1 cellular context compared by ENCODE assay signal in genomic region chr19:1247747-1248453, GRCh38.
A peak's percentile ranks its signal among the peaks of the same experiment; 100 is the strongest.
TF ChIP-seq lines count a peak whose summit lies in the region.

No MANE protein-coding gene starts in this region.

TF ChIP-seq in K562, 482 proteins besides CTCF, POLR2A, EP300 and RAD21 (continued from another document and continues in another):
- TF ChIP-seq ZNF140 (CRISPR knock-in tag; IDR thresholded peaks at IDR 0.05) (no peak), KLF13 (tag; IDR thresholded peaks at IDR 0.05; ENCODE audit: borderline replicate concordance, low read depth) (peak; percentile 97), CBX2 (IDR thresholded peaks at IDR 0.05; ENCODE audit: insufficient read depth, low read length, poor library complexity, severe bottlenecking) (no peak), LCOR (CRISPR knock-in tag; IDR thresholded peaks at IDR 0.05) (peak; percentile 51; the same call in 1 of the 2 replicates), RBM25 (IDR thresholded peaks at IDR 0.05; ENCODE audit: low read depth, low read length, severe bottlenecking) (peak; percentile 96), CREB3 (tag; conservative IDR thresholded peaks at IDR 0.05; ENCODE audit: low read depth) (no peak), E2F3 (CRISPR knock-in tag; IDR thresholded peaks at IDR 0.05) (no peak), TRIM25 (IDR thresholded peaks at IDR 0.05; ENCODE audit: borderline replicate concordance) (no peak), ZBTB26 (CRISPR knock-in tag; IDR thresholded peaks at IDR 0.05) (no peak), HBP1 (CRISPR knock-in tag; IDR thresholded peaks at IDR 0.05) (no peak), C11orf30 (IDR thresholded peaks at IDR 0.05; ENCODE audit: low read depth) (peak; percentile 70), ZNF707 (CRISPR knock-in tag; conservative IDR thresholded peaks at IDR 0.05) (no peak), TRIM24 (IDR thresholded peaks at IDR 0.05) (peak in 1 of 2 experiments; percentile 32; a peak in 2 of 4 replicates), CEBPG (CRISPR knock-in tag; IDR thresholded peaks at IDR 0.05) (no peak), CEBPG (tag; conservative IDR thresholded peaks at IDR 0.05 in 1 of 2, IDR thresholded peaks at IDR 0.05 in 1 of 2) (no peak), UBTF (IDR thresholded peaks at IDR 0.05; ENCODE audit: borderline replicate concordance in 1 of 2, low read depth in 2 of 2, low read length in 2 of 2) (no peak), ZNF639 (CRISPR knock-in tag; conservative IDR thresholded peaks at IDR 0.05 in 1 of 2, IDR thresholded peaks at IDR 0.05 in 1 of 2) (no peak), CHD1 (IDR thresholded peaks at IDR 0.05; ENCODE audit: low read length) (peak; percentile 53), ZNF75A (CRISPR knock-in tag; IDR thresholded peaks at IDR 0.05) (no peak), SRSF3 (IDR thresholded peaks at IDR 0.05; ENCODE audit: insufficient read depth, low read length) (no peak), ZBTB33 (CRISPR knock-in tag; IDR thresholded peaks at IDR 0.05) (0 out of 2 replicates have a peak, but pooled peaks have one; percentile 8), ARID3A (IDR thresholded peaks at IDR 0.05; ENCODE audit: borderline replicate concordance, low read depth, low read length) (no peak), SFPQ (IDR thresholded peaks at IDR 0.05; ENCODE audit: low read depth, low read length) (no peak), L3MBTL2 (IDR thresholded peaks at IDR 0.05) (peak; percentile 47; the same call in 1 of the 2 replicates), IRF2 (CRISPR knock-in tag; IDR thresholded peaks at IDR 0.05) (no peak), SMARCA5 (IDR thresholded peaks at IDR 0.05) (peak; percentile 98), ZNF507 (tag; conservative IDR thresholded peaks at IDR 0.05) (no peak), THAP7 (CRISPR knock-in tag; IDR thresholded peaks at IDR 0.05) (no peak), RBM22 (IDR thresholded peaks at IDR 0.05; ENCODE audit: low read depth, low read length, poor library complexity, severe bottlenecking) (peak; percentile 9), HES1 (IDR thresholded peaks at IDR 0.05; ENCODE audit: low read depth) (0 out of 2 replicates have a peak, but pooled peaks have one; percentile 15), MCM5 (IDR thresholded peaks at IDR 0.05; ENCODE audit: low read depth) (no peak), ASH1L (IDR thresholded peaks at IDR 0.05; ENCODE audit: borderline replicate concordance, low read depth, partially characterized antibody) (no peak), SNRNP70 (optimal IDR thresholded peaks at IDR 0.05; ENCODE audit: low read depth, low read length) (no peak), ZNF124 (CRISPR knock-in tag; IDR thresholded peaks at IDR 0.05) (no peak), GATAD2B (IDR thresholded peaks at IDR 0.05; ENCODE audit: borderline replicate concordance) (peak; percentile 83), ZNF740 (CRISPR knock-in tag; IDR thresholded peaks at IDR 0.05) (peak; percentile 99), ZNF740 (tag; IDR thresholded peaks at IDR 0.05) (peak in 1 of 2 experiments; percentile 93; a peak in 2 of 4 replicates), PCBP1 (IDR thresholded peaks at IDR 0.05; ENCODE audit: low read depth, low read length, poor library complexity, severe bottlenecking) (peak; percentile 81), SMAD1 (IDR thresholded peaks at IDR 0.05; ENCODE audit: low read depth, low read length, partially characterized antibody) (no peak), XRCC4 (IDR thresholded peaks at IDR 0.05; ENCODE audit: extremely low read depth, insufficient read depth, insufficient read length) (no peak), PRMT5 (CRISPR knock-in tag; IDR thresholded peaks at IDR 0.05) (no peak), SETDB1 (IDR thresholded peaks at IDR 0.05; ENCODE audit: low read length) (no peak), ZNF224 (CRISPR knock-in tag; IDR thresholded peaks at IDR 0.05) (no peak), YBX1 (IDR thresholded peaks at IDR 0.05) (no peak), ZFP36 (IDR thresholded peaks at IDR 0.05; ENCODE audit: low read depth, low read length, partially characterized antibody) (no peak), KAT7 (CRISPR knock-in tag; IDR thresholded peaks at IDR 0.05; ENCODE audit: borderline replicate concordance) (peak; percentile 85; the same call in 1 of the 2 replicates), ZNF146 (CRISPR knock-in tag; IDR thresholded peaks at IDR 0.05; ENCODE audit: unreplicated experiment) (no peak), ARID2 (IDR thresholded peaks at IDR 0.05) (no peak), GTF2A2 (tag; IDR thresholded peaks at IDR 0.05) (no peak)
